2 cellular contexts compared by ENCODE assay signal in genomic region chr20:5973172-5973571, GRCh38.
TF ChIP-seq lines count a peak whose summit lies in the region.

No MANE protein-coding gene starts in this region.

TF ChIP-seq in A549, 52 proteins besides CTCF, POLR2A, EP300 and RAD21 (continued from another document and continues in another):
- TF ChIP-seq, protein P1, sequence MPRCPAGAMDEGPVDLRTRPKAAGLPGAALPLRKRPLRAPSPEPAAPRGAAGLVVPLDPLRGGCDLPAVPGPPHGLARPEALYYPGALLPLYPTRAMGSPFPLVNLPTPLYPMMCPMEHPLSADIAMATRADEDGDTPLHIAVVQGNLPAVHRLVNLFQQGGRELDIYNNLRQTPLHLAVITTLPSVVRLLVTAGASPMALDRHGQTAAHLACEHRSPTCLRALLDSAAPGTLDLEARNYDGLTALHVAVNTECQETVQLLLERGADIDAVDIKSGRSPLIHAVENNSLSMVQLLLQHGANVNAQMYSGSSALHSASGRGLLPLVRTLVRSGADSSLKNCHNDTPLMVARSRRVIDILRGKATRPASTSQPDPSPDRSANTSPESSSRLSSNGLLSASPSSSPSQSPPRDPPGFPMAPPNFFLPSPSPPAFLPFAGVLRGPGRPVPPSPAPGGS (IDR thresholded peaks at IDR 0.05), result peak; percentile 89; the same call in 2 of the 3 replicates
- TF ChIP-seq SMC3 (IDR thresholded peaks at IDR 0.05) (peak; percentile 43; the same call in 2 of the 3 replicates), POLR2AphosphoS2 (conservative IDR thresholded peaks at IDR 0.05; ENCODE audit: low read length) (no peak), HDAC2 (IDR thresholded peaks at IDR 0.05) (no peak), EHMT2 (IDR thresholded peaks at IDR 0.05; ENCODE audit: low read depth) (no peak), EHF (CRISPR knock-in tag; IDR thresholded peaks at IDR 0.05) (no peak), HMGXB4 (CRISPR knock-in tag; IDR thresholded peaks at IDR 0.05; ENCODE audit: borderline replicate concordance) (no peak), NPAS2 (CRISPR knock-in tag; IDR thresholded peaks at IDR 0.05; ENCODE audit: borderline replicate concordance) (no peak), KDM1A (IDR thresholded peaks at IDR 0.05; ENCODE audit: low read depth) (no peak), TP53 (CRISPR knock-in tag; IDR thresholded peaks at IDR 0.05) (no peak), RFX5 (IDR thresholded peaks at IDR 0.05) (no peak), ZC3H11A (IDR thresholded peaks at IDR 0.05) (no peak), GATA3 (IDR thresholded peaks at IDR 0.05; ENCODE audit: borderline replicate concordance) (peak; percentile 81; the same call in 1 of the 2 replicates), MAZ (IDR thresholded peaks at IDR 0.05; ENCODE audit: borderline replicate concordance, low read depth, low read length) (no peak), BHLHE40 (IDR thresholded peaks at IDR 0.05; ENCODE audit: low read depth, low read length) (no peak), PBX3 (IDR thresholded peaks at IDR 0.05) (no peak), HEYL (CRISPR knock-in tag; IDR thresholded peaks at IDR 0.05) (no peak), FOXS1 (CRISPR knock-in tag; IDR thresholded peaks at IDR 0.05) (no peak), REST (IDR thresholded peaks at IDR 0.05) (no peak), JUN (IDR thresholded peaks at IDR 0.05) (peak; percentile 87 to 98), RARB (CRISPR knock-in tag; IDR thresholded peaks at IDR 0.05) (peak; percentile 69; the same call in 1 of the 2 replicates), ELK1 (IDR thresholded peaks at IDR 0.05; ENCODE audit: low read depth, low read length) (no peak), ESRRA (IDR thresholded peaks at IDR 0.05; ENCODE audit: borderline replicate concordance, low read length) (no peak), ZFP36 (IDR thresholded peaks at IDR 0.05; ENCODE audit: borderline replicate concordance, partially characterized antibody) (no peak), MAFK (IDR thresholded peaks at IDR 0.05; ENCODE audit: partially characterized antibody) (no peak), SREBF2 (IDR thresholded peaks at IDR 0.05) (no peak), CHD2 (IDR thresholded peaks at IDR 0.05; ENCODE audit: low read length, partially characterized antibody) (no peak), CHD4 (IDR thresholded peaks at IDR 0.05; ENCODE audit: borderline replicate concordance) (no peak), NR3C1 (IDR thresholded peaks at IDR 0.05) (no peak)

TF ChIP-seq in WTC11, 78 proteins besides CTCF, POLR2A, EP300 and RAD21 (continued from another document):
- TF ChIP-seq, protein P2, sequence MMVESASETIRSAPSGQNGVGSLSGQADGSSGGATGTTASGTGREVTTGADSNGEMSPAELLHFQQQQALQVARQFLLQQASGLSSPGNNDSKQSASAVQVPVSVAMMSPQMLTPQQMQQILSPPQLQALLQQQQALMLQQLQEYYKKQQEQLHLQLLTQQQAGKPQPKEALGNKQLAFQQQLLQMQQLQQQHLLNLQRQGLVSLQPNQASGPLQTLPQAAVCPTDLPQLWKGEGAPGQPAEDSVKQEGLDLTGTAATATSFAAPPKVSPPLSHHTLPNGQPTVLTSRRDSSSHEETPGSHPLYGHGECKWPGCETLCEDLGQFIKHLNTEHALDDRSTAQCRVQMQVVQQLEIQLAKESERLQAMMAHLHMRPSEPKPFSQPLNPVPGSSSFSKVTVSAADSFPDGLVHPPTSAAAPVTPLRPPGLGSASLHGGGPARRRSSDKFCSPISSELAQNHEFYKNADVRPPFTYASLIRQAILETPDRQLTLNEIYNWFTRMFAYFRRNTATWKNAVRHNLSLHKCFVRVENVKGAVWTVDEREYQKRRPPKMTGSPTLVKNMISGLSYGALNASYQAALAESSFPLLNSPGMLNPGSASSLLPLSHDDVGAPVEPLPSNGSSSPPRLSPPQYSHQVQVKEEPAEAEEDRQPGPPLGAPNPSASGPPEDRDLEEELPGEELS (CRISPR knock-in tag; IDR thresholded peaks at IDR 0.05), result no peak
- TF ChIP-seq, protein P3, sequence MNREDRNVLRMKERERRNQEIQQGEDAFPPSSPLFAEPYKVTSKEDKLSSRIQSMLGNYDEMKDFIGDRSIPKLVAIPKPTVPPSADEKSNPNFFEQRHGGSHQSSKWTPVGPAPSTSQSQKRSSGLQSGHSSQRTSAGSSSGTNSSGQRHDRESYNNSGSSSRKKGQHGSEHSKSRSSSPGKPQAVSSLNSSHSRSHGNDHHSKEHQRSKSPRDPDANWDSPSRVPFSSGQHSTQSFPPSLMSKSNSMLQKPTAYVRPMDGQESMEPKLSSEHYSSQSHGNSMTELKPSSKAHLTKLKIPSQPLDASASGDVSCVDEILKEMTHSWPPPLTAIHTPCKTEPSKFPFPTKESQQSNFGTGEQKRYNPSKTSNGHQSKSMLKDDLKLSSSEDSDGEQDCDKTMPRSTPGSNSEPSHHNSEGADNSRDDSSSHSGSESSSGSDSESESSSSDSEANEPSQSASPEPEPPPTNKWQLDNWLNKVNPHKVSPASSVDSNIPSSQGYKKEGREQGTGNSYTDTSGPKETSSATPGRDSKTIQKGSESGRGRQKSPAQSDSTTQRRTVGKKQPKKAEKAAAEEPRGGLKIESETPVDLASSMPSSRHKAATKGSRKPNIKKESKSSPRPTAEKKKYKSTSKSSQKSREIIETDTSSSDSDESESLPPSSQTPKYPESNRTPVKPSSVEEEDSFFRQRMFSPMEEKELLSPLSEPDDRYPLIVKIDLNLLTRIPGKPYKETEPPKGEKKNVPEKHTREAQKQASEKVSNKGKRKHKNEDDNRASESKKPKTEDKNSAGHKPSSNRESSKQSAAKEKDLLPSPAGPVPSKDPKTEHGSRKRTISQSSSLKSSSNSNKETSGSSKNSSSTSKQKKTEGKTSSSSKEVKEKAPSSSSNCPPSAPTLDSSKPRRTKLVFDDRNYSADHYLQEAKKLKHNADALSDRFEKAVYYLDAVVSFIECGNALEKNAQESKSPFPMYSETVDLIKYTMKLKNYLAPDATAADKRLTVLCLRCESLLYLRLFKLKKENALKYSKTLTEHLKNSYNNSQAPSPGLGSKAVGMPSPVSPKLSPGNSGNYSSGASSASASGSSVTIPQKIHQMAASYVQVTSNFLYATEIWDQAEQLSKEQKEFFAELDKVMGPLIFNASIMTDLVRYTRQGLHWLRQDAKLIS (CRISPR knock-in tag; IDR thresholded peaks at IDR 0.05; ENCODE audit: borderline replicate concordance), result no peak
- TF ChIP-seq, protein P4, sequence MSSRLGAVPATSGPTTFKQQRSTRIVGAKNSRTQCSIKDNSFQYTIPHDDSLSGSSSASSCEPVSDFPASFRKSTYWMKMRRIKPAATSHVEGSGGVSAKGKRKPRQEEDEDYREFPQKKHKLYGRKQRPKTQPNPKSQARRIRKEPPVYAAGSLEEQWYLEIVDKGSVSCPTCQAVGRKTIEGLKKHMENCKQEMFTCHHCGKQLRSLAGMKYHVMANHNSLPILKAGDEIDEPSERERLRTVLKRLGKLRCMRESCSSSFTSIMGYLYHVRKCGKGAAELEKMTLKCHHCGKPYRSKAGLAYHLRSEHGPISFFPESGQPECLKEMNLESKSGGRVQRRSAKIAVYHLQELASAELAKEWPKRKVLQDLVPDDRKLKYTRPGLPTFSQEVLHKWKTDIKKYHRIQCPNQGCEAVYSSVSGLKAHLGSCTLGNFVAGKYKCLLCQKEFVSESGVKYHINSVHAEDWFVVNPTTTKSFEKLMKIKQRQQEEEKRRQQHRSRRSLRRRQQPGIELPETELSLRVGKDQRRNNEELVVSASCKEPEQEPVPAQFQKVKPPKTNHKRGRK (CRISPR knock-in tag; IDR thresholded peaks at IDR 0.05; ENCODE audit: borderline replicate concordance), result no peak
- TF ChIP-seq, protein P5, sequence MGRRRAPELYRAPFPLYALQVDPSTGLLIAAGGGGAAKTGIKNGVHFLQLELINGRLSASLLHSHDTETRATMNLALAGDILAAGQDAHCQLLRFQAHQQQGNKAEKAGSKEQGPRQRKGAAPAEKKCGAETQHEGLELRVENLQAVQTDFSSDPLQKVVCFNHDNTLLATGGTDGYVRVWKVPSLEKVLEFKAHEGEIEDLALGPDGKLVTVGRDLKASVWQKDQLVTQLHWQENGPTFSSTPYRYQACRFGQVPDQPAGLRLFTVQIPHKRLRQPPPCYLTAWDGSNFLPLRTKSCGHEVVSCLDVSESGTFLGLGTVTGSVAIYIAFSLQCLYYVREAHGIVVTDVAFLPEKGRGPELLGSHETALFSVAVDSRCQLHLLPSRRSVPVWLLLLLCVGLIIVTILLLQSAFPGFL (CRISPR knock-in tag; IDR thresholded peaks at IDR 0.05; ENCODE audit: borderline replicate concordance), result no peak
- no peak for TF ChIP-seq NR2C2 (CRISPR knock-in tag; IDR thresholded peaks at IDR 0.05)
- TF ChIP-seq ZNF396 (CRISPR knock-in tag; IDR thresholded peaks at IDR 0.05; ENCODE audit: borderline replicate concordance), result no peak
- TF ChIP-seq ZNF425 (CRISPR knock-in tag; conservative IDR thresholded peaks at IDR 0.05), result no peak
- TF ChIP-seq TEAD1 (CRISPR knock-in tag; IDR thresholded peaks at IDR 0.05), result no peak
- no peak for TF ChIP-seq MLX (CRISPR knock-in tag; IDR thresholded peaks at IDR 0.05)
TF ChIP-seq in WTC11: peak in this region for 0.
